ENCODE assay signal across 16 cellular contexts in genomic region chr12:64723630-64724029, GRCh38. TPM values are rescaled to one million over a fixed set of nuclear protein-coding genes. Genes with fewer than 3 reads are reported as not detected.
DNase-seq lines count a peak whose midpoint lies in the region; ATAC-seq and TF ChIP-seq lines count a peak whose summit lies in the region.
"Had no signal": no experiment of that assay in that cellular context is flagged by ENCODE, and none has a peak within 500 bp of the region (broad histone marks: within the 10 kb centered on the region; RNA-seq: fewer than 3 reads in every experiment).

No MANE protein-coding gene starts in this region.

- no peak overlapping the region for H2AFZ ChIP-seq in PC-9
- no peak overlapping the region for H2AFZ ChIP-seq in MM.1S (ENCODE audit: low read length)

- TF ChIP-seq CTCF in glutamatergic neuron (IDR thresholded peaks at IDR 0.05; ENCODE audit: partially characterized antibody, unreplicated experiment) (no peak), PC-9 (conservative IDR thresholded peaks at IDR 0.05) (no peak), MM.1S (IDR thresholded peaks at IDR 0.05; ENCODE audit: low read length) (no peak)

- no peak overlapping the region for H3K9ac ChIP-seq in MM.1S (ENCODE audit: low read length)
- H3K9ac ChIP-seq: BLaER1 had no signal

- peak overlapping the region; percentile 82 for H3K27ac Mint-ChIP-seq in activated naive CD8-positive, alpha-beta T cell treated with anti-CD3 and anti-CD28 coated beads, Interleukin-2, amount 10 ng/mL, durations not matched to agents 7 days and 5 days
- no peak overlapping the region for H3K27ac Mint-ChIP-seq in activated naive CD8-positive, alpha-beta T cell treated with anti-CD3 and anti-CD28 coated beads, Interleukin-2, amount 50 U/mL, for 24 hours
- H3K27ac Mint-ChIP-seq in glutamatergic neuron (ENCODE audit: unreplicated experiment) = peak overlapping the region; percentile 24

- POLR2A ChIA-PET in activated naive CD8-positive, alpha-beta T cell treated with anti-CD3 and anti-CD28 coated beads, Interleukin-2, amount 10 ng/mL, durations not matched to agents 7 days and 5 days (lab: Charles Lee) = no interaction called here
- POLR2A ChIA-PET in PC-9 (lab: Charles Lee; ENCODE audit: unreplicated experiment) = no interaction called here

- peak overlapping the region; percentile 26 for H3K4me3 Mint-ChIP-seq in activated naive CD8-positive, alpha-beta T cell treated with anti-CD3 and anti-CD28 coated beads, Interleukin-2, amount 10 ng/mL, durations not matched to agents 7 days and 5 days
- H3K4me3 Mint-ChIP-seq in activated naive CD8-positive, alpha-beta T cell treated with anti-CD3 and anti-CD28 coated beads, Interleukin-2, amount 50 U/mL, for 24 hours = no peak overlapping the region
- no peak overlapping the region for H3K4me3 Mint-ChIP-seq in glutamatergic neuron (ENCODE audit: unreplicated experiment)

- intact Hi-C loops in PC-9 (cut with micrococcal nuclease; ENCODE audit: unreplicated experiment) = no loop called here

- ATAC-seq in activated naive CD8-positive, alpha-beta T cell treated with anti-CD3 and anti-CD28 coated beads, Interleukin-2, amount 10 ng/mL, durations not matched to agents 7 days and 5 days (ENCODE audit: low read depth) = peak; percentile 86
- ATAC-seq in activated naive CD8-positive, alpha-beta T cell treated with anti-CD3 and anti-CD28 coated beads, Interleukin-2, amount 50 U/mL, for 24 hours = no peak

- peaks cover 14% of the 10 kb centered on the region for H3K36me3 Mint-ChIP-seq in activated naive CD8-positive, alpha-beta T cell treated with anti-CD3 and anti-CD28 coated beads, Interleukin-2, amount 10 ng/mL, durations not matched to agents 7 days and 5 days
- peaks cover 33% of the 10 kb centered on the region for H3K36me3 Mint-ChIP-seq in activated naive CD8-positive, alpha-beta T cell treated with anti-CD3 and anti-CD28 coated beads, Interleukin-2, amount 50 U/mL, for 24 hours (ENCODE audit: low read depth)
- H3K36me3 Mint-ChIP-seq in glutamatergic neuron (ENCODE audit: unreplicated experiment) = peaks cover 11% of the 10 kb centered on the region

- H3K9me2 ChIP-seq in PC-9 (ENCODE audit: insufficient read depth) (no peaks in the 10 kb centered on the region), MM.1S (replicated peaks; ENCODE audit: insufficient read depth, low read length) (no peaks in the 10 kb centered on the region)

- H3K4me3 ChIP-seq in PC-9 = no peak overlapping the region
- H3K4me3 ChIP-seq in MM.1S (ENCODE audit: low read length) = no peak overlapping the region
- H3K4me3 ChIP-seq: BLaER1 had no signal

- H4K20me1 ChIP-seq in PC-9 (ENCODE audit: insufficient read depth) = no peaks in the 10 kb centered on the region
- no peaks in the 10 kb centered on the region for H4K20me1 ChIP-seq in MM.1S (ENCODE audit: insufficient read depth, low read length)
- H4K20me1 ChIP-seq: BLaER1 had no signal

- H3K79me2 ChIP-seq in PC-9 (ENCODE audit: low read depth) (no peaks in the 10 kb centered on the region), MM.1S (ENCODE audit: low read length) (no peaks in the 10 kb centered on the region)

- H3K9me3 ChIP-seq in PC-9 (ENCODE audit: insufficient read depth, low read depth) (no peaks in the 10 kb centered on the region), MM.1S (replicated peaks; ENCODE audit: insufficient read depth, low read length) (no peaks in the 10 kb centered on the region)
- H3K9me3 ChIP-seq: BLaER1 had no signal

- CTCF ChIA-PET in PC-9 (lab: Charles Lee) = no interaction called here

- H3K4me1 Mint-ChIP-seq in activated naive CD8-positive, alpha-beta T cell treated with anti-CD3 and anti-CD28 coated beads, Interleukin-2, amount 10 ng/mL, durations not matched to agents 7 days and 5 days = peaks cover 7% of the 10 kb centered on the region
- peaks cover 7% of the 10 kb centered on the region for H3K4me1 Mint-ChIP-seq in activated naive CD8-positive, alpha-beta T cell treated with anti-CD3 and anti-CD28 coated beads, Interleukin-2, amount 50 U/mL, for 24 hours
- H3K4me1 Mint-ChIP-seq in glutamatergic neuron (ENCODE audit: low read depth, unreplicated experiment) = peaks cover 59% of the 10 kb centered on the region

- H3K27me3 ChIP-seq in PC-9 (ENCODE audit: insufficient read depth, low read depth) = no peaks in the 10 kb centered on the region
- H3K27me3 ChIP-seq in MM.1S (replicated peaks; ENCODE audit: insufficient read depth, low read length) = no peaks in the 10 kb centered on the region
- H3K27me3 ChIP-seq: BLaER1 had no signal

- H3K36me3 ChIP-seq in PC-9 (ENCODE audit: low read depth) = peaks cover 23% of the 10 kb centered on the region; the same call in 1 of the 2 replicates
- no peaks in the 10 kb centered on the region for H3K36me3 ChIP-seq in MM.1S (replicated peaks; ENCODE audit: insufficient read depth, low read length)

- H3K9me3 Mint-ChIP-seq in activated naive CD8-positive, alpha-beta T cell treated with anti-CD3 and anti-CD28 coated beads, Interleukin-2, amount 10 ng/mL, durations not matched to agents 7 days and 5 days = no peaks in the 10 kb centered on the region
- no peaks in the 10 kb centered on the region for H3K9me3 Mint-ChIP-seq in activated naive CD8-positive, alpha-beta T cell treated with anti-CD3 and anti-CD28 coated beads, Interleukin-2, amount 50 U/mL, for 24 hours
- H3K9me3 Mint-ChIP-seq in glutamatergic neuron (ENCODE audit: unreplicated experiment) = peaks cover 13% of the 10 kb centered on the region

- no peak overlapping the region for H3K27ac ChIP-seq in PC-9
- no peak overlapping the region for H3K27ac ChIP-seq in MM.1S (ENCODE audit: low read length)
- H3K27ac ChIP-seq: 22Rv1, BLaER1 had no signal

- H3F3A ChIP-seq in PC-9 (ENCODE audit: insufficient read depth, low read depth) (no peaks in the 10 kb centered on the region), MM.1S (ENCODE audit: insufficient read depth, low read length) (no peaks in the 10 kb centered on the region)

- DNase-seq in NCI-H2171 treated with DMSO at 0.1 percent for 48 hours (lab: John Stamatoyannopoulos, UW) (peak; percentile 48), NCI-H2171 (lab: John Stamatoyannopoulos, UW) (no peak), glutamatergic neuron (no peak), PC-9 (no peak), MM.1S (no peak), Ammon's horn (ENCODE audit: low spot score) (no peak)
- no peak for DNase-seq in activated naive CD8-positive, alpha-beta T cell treated with anti-CD3 and anti-CD28 coated beads, Interleukin-2, amount 10 ng/mL, durations not matched to agents 7 days and 5 days
- no peak for DNase-seq in activated naive CD8-positive, alpha-beta T cell treated with anti-CD3 and anti-CD28 coated beads, Interleukin-2, amount 50 U/mL, for 24 hours
- DNase-seq: COR-L47, KG1, NCI-H1092 treated with DMSO at 0.1 percent for 48 hours, NCI-H1694, NCI-H446, NCI-H748 treated with DMSO at 0.1 percent for 48 hours had no signal

- H3K4me1 ChIP-seq in PC-9 (replicated peaks; ENCODE audit: insufficient read depth) (no peaks in the 10 kb centered on the region), MM.1S (ENCODE audit: low read length) (no peaks in the 10 kb centered on the region)
- H3K4me1 ChIP-seq: BLaER1 had no signal

- H3K27me3 Mint-ChIP-seq in activated naive CD8-positive, alpha-beta T cell treated with anti-CD3 and anti-CD28 coated beads, Interleukin-2, amount 10 ng/mL, durations not matched to agents 7 days and 5 days = no peaks in the 10 kb centered on the region
- H3K27me3 Mint-ChIP-seq in activated naive CD8-positive, alpha-beta T cell treated with anti-CD3 and anti-CD28 coated beads, Interleukin-2, amount 50 U/mL, for 24 hours = no peaks in the 10 kb centered on the region
- H3K27me3 Mint-ChIP-seq in glutamatergic neuron (ENCODE audit: unreplicated experiment) = peaks cover 11% of the 10 kb centered on the region

- H3K4me2 ChIP-seq in PC-9 = no peak overlapping the region
- H3K4me2 ChIP-seq in MM.1S (ENCODE audit: low read depth, low read length) = no peak overlapping the region
- H3K4me2 ChIP-seq: BLaER1 had no signal

- no TSS peak for BruUV-seq in PC-9 (replicated peaks; lab: Mats Ljungman, UMichigan)

RNA-seq across cellular contexts. Expression of gene GNS, which starts 35.6 kb away (rescaled TPM):
- 10 to 100 TPM; 28.6 to 32.0 TPM for total RNA-seq in activated naive CD8-positive, alpha-beta T cell treated with anti-CD3 and anti-CD28 coated beads, Interleukin-2, amount 10 ng/mL, durations not matched to agents 7 days and 5 days
- 145 TPM for total RNA-seq in glutamatergic neuron (ENCODE audit: unreplicated experiment)
- 68.4 and 74.9 TPM in 2 replicates for total RNA-seq in PC-9 (2021)
